In genomic region chr6:154515076-154515475, GRCh38 we compare ENCODE assay signal across 1 cellular context. TPM values are rescaled to one million over a fixed set of nuclear protein-coding genes. Genes with fewer than 3 reads are reported as not detected.
"Had no signal": no experiment of that assay in that cellular context is flagged by ENCODE, and none has a peak within 500 bp of the region (broad histone marks: within the 10 kb centered on the region; RNA-seq: fewer than 3 reads in every experiment).

No MANE protein-coding gene starts in this region.

RNA-seq across cellular contexts. Expression of gene CNKSR3, which starts 4.6 kb away (rescaled TPM):
- total RNA-seq: OCI-LY7 had no signal
